Comparison of ENCODE assay signal across 11 cellular contexts in genomic region chr3:52204337-52205073, GRCh38. TPM values are rescaled to one million over a fixed set of nuclear protein-coding genes. Genes with fewer than 3 reads are reported as not detected.
A peak's percentile ranks its signal among the peaks of the same experiment; 100 is the strongest.
DNase-seq lines count a peak whose midpoint lies in the region; ATAC-seq and TF ChIP-seq lines count a peak whose summit lies in the region.
"Had no signal": no experiment of that assay in that cellular context is flagged by ENCODE, and none has a peak within 500 bp of the region (broad histone marks: within the 10 kb centered on the region; RNA-seq: fewer than 3 reads in every experiment).

No MANE protein-coding gene starts in this region.

- H4K20me1 ChIP-seq in Karpas-422 (ENCODE audit: insufficient read depth, low read depth, low read length) = 0 out of 2 replicates have a peak, but pooled peaks cover 8% of the 10 kb centered on the region

- H2AFZ ChIP-seq in Karpas-422 (ENCODE audit: low read length) = no peak overlapping the region

- no peak overlapping the region for H3K4me3 ChIP-seq in LNCaP clone FGC (ENCODE audit: low read depth, low read length)
- H3K4me3 ChIP-seq in Karpas-422 (ENCODE audit: low read length) = no peak overlapping the region
- H3K4me3 ChIP-seq: left lung, right atrium auricular region had no signal

- DNase-seq in COLO668 (lab: John Stamatoyannopoulos, UW; ENCODE audit: unreplicated experiment) = peak; percentile 85
- DNase-seq in LNCaP clone FGC (ENCODE audit: low read depth) = peak; percentile 97
- DNase-seq in NOMO-1 treated with DMSO at 0.1 percent for 48 hours (lab: John Stamatoyannopoulos, UW; ENCODE audit: unreplicated experiment) = peak; percentile 29
- DNase-seq in foreskin keratinocyte = peak; percentile 55 to 61
- no peak for DNase-seq in mesothelial cell of epicardium (ENCODE audit: low spot score in 2 of 2, unreplicated experiment in 2 of 2)
- no peak for DNase-seq in UCSD-AML1 (lab: John Stamatoyannopoulos, UW; ENCODE audit: unreplicated experiment)
- no peak for DNase-seq in Karpas-422
- DNase-seq: activated naive CD8-positive, alpha-beta T cell treated with anti-CD3 and anti-CD28 coated beads, Interleukin-2, amount 10 ng/mL, durations not matched to agents 7 days and 5 days; left lung had no signal

- peaks cover 6% of the 10 kb centered on the region; the same call in 1 of the 2 replicates for H3K79me2 ChIP-seq in Karpas-422 (ENCODE audit: low read length)

- no peaks in the 10 kb centered on the region for H3K9me3 ChIP-seq in Karpas-422 (ENCODE audit: low read length)
- H3K9me3 ChIP-seq: left lung, right atrium auricular region had no signal

- peaks cover 61% of the 10 kb centered on the region for H3K36me3 ChIP-seq in Karpas-422 (ENCODE audit: insufficient read depth, low read length)

- H3K4me1 Mint-ChIP-seq in mesothelial cell of epicardium = peaks cover 2% of the 10 kb centered on the region

- ATAC-seq in foreskin keratinocyte (no peak), HG02885 (IDR thresholded peaks at IDR 0.05; ENCODE audit: poor library complexity, unreplicated experiment) (no peak)
- ATAC-seq: left lung had no signal

- H3K9me3 Mint-ChIP-seq in mesothelial cell of epicardium = peaks cover 3% of the 10 kb centered on the region
- H3K9me3 Mint-ChIP-seq: activated naive CD8-positive, alpha-beta T cell treated with anti-CD3 and anti-CD28 coated beads, Interleukin-2, amount 10 ng/mL, durations not matched to agents 7 days and 5 days had no signal

- TF ChIP-seq CTCF in LNCaP clone FGC (IDR thresholded peaks at IDR 0.05; ENCODE audit: control insufficient read depth, extremely low read depth, insufficient read depth) (no peak), foreskin keratinocyte (conservative IDR thresholded peaks at IDR 0.05) (no peak), mesothelial cell of epicardium (IDR thresholded peaks at IDR 0.05; ENCODE audit: unreplicated experiment) (no peak)

- H3K27me3 ChIP-seq in foreskin keratinocyte = no peaks in the 10 kb centered on the region
- no peaks in the 10 kb centered on the region for H3K27me3 ChIP-seq in Karpas-422 (ENCODE audit: low read length)
- H3K27me3 ChIP-seq: left lung, right atrium auricular region had no signal

- H3K4me3 Mint-ChIP-seq in mesothelial cell of epicardium = no peak overlapping the region
- H3K4me3 Mint-ChIP-seq: activated naive CD8-positive, alpha-beta T cell treated with anti-CD3 and anti-CD28 coated beads, Interleukin-2, amount 10 ng/mL, durations not matched to agents 7 days and 5 days had no signal

- H3K4me1 ChIP-seq in foreskin keratinocyte = no peaks in the 10 kb centered on the region
- peaks cover 33% of the 10 kb centered on the region for H3K4me1 ChIP-seq in Karpas-422 (ENCODE audit: low read length)

- no peak overlapping the region for H3K4me2 ChIP-seq in Karpas-422 (ENCODE audit: low read depth, low read length, poor library complexity, severe bottlenecking)

- peaks cover 67% of the 10 kb centered on the region for H3K36me3 Mint-ChIP-seq in mesothelial cell of epicardium

- H3K27ac ChIP-seq in foreskin keratinocyte = no peak overlapping the region
- no peak overlapping the region for H3K27ac ChIP-seq in Karpas-422 (ENCODE audit: low read length)
- H3K27ac ChIP-seq: right atrium auricular region had no signal

- no peak overlapping the region for H3K9ac ChIP-seq in Karpas-422 (ENCODE audit: low read length)

- H3K27me3 Mint-ChIP-seq in mesothelial cell of epicardium (ENCODE audit: low read depth) = no peaks in the 10 kb centered on the region
- H3K27me3 Mint-ChIP-seq: activated naive CD8-positive, alpha-beta T cell treated with anti-CD3 and anti-CD28 coated beads, Interleukin-2, amount 10 ng/mL, durations not matched to agents 7 days and 5 days had no signal

- H3K9me2 ChIP-seq in Karpas-422 (replicated peaks; ENCODE audit: insufficient read depth, low read length) = no peaks in the 10 kb centered on the region

- no peak overlapping the region for H3K27ac Mint-ChIP-seq in mesothelial cell of epicardium

RNA-seq across cellular contexts. Expression of gene ALAS1, which starts 6.5 kb away (rescaled TPM):
- total RNA-seq in foreskin keratinocyte = 57.7 and 67.5 TPM in 2 replicates
- 48.9 and 52.6 TPM in 2 replicates for polyA plus RNA-seq in foreskin keratinocyte
- total RNA-seq in mesothelial cell of epicardium = 32.1 to 34.0 TPM (median 33.2 TPM) in 3 replicates
- total RNA-seq in Karpas-422 (2014; rRNA removed; shearing (Covaris generic); ENCODE audit: low replicate concordance) = 24.8 and 41.6 TPM in 2 replicates

RNA-seq across cellular contexts. Expression of gene TLR9, which starts 20.9 kb away (rescaled TPM):
- total RNA-seq in foreskin keratinocyte = not detected in 2 replicates
- polyA plus RNA-seq in foreskin keratinocyte = not detected in 2 replicates
- 0.16 to 0.23 TPM in 2 of 3 replicates, not detected in the other for total RNA-seq in mesothelial cell of epicardium
- total RNA-seq in Karpas-422 (2014; rRNA removed; shearing (Covaris generic); ENCODE audit: low replicate concordance) = 7.4 and 26.5 TPM in 2 replicates
- total RNA-seq: right atrium auricular region had no signal

RNA-seq across cellular contexts. Expression of gene TWF2, which starts 34.5 kb away (rescaled TPM):
- total RNA-seq in foreskin keratinocyte = 96.6 and 107 TPM in 2 replicates
- polyA plus RNA-seq in foreskin keratinocyte = 125 and 141 TPM in 2 replicates
- total RNA-seq in mesothelial cell of epicardium = 26.6 to 30.6 TPM (median 28.7 TPM) in 3 replicates
- total RNA-seq in Karpas-422 (2014; rRNA removed; shearing (Covaris generic); ENCODE audit: low replicate concordance) = 42.0 and 76.3 TPM in 2 replicates

RNA-seq across cellular contexts. Expression of gene PPM1M, which starts 41.1 kb away (rescaled TPM):
- total RNA-seq in foreskin keratinocyte (9.2 and 9.8 TPM in 2 replicates), mesothelial cell of epicardium (10.6 to 11.8 TPM (median 11.6 TPM) in 3 replicates)
- 11.0 and 11.3 TPM in 2 replicates for polyA plus RNA-seq in foreskin keratinocyte
- total RNA-seq in Karpas-422 (2014; rRNA removed; shearing (Covaris generic); ENCODE audit: low replicate concordance) = 25.5 and 35.4 TPM in 2 replicates

RNA-seq across cellular contexts. Expression of gene POC1A, which starts 50.3 kb away (rescaled TPM):
- total RNA-seq in foreskin keratinocyte (21.9 and 26.6 TPM in 2 replicates), mesothelial cell of epicardium (7.9 to 9.4 TPM (median 8.7 TPM) in 3 replicates)
- 29.6 and 36.5 TPM in 2 replicates for polyA plus RNA-seq in foreskin keratinocyte
- total RNA-seq in Karpas-422 (2014; rRNA removed; shearing (Covaris generic); ENCODE audit: low replicate concordance) = 12.7 and 18.6 TPM in 2 replicates

Comparison
In these comparisons a context has a peak if more than half of its experiments do, and no peak if none do; other contexts are left out.
1. DNase-seq: peak in COLO668 (single experiment), LNCaP clone FGC (single experiment), NOMO-1 treated with DMSO at 0.1 percent for 48 hours (single experiment) and foreskin keratinocyte (2 of 2); none in mesothelial cell of epicardium (0 of 2), UCSD-AML1 (single experiment) and Karpas-422 (single experiment).